17 cellular contexts compared by ENCODE assay signal in genomic region chr12:107480836-107481608, GRCh38.
"Had no signal": no experiment of that assay in that cellular context is flagged by ENCODE, and none has a peak within 500 bp of the region (broad histone marks: within the 10 kb centered on the region; RNA-seq: fewer than 3 reads in every experiment).

No MANE protein-coding gene starts in this region.

- H3K4me1 Mint-ChIP-seq: activated CD8-positive, alpha-beta memory T cell treated with anti-CD3 and anti-CD28 coated beads, Interleukin-2, amount 10 ng/mL, durations not matched to agents 7 days and 5 days; brain; memory B cell had no signal

- H3K9me3 Mint-ChIP-seq: activated B cell treated with CpG ODN at 0.5 μM for 24 hours; activated CD4-positive, alpha-beta T cell treated with anti-CD3 and anti-CD28 coated beads, Interleukin-2, amount 10 ng/mL, durations not matched to agents 7 days and 5 days; activated CD8-positive, alpha-beta T cell treated with anti-CD3 and anti-CD28 coated beads for 36 hours; activated naive CD4-positive, alpha-beta T cell treated with anti-CD3 and anti-CD28 coated beads, Interleukin-2, amount 50 U/mL, for 24 hours; memory B cell; stimulated activated naive B cell treated with anti-CD40 and anti-IgM and Interleukin-4, amounts not matched to agents 10 μg/mL and 1 μg/mL and 100 μg/mL, for 72 hours had no signal

- H3K27ac Mint-ChIP-seq: activated B cell treated with CpG ODN at 0.5 μM for 24 hours; activated CD4-positive, alpha-beta T cell treated with anti-CD3 and anti-CD28 coated beads, Interleukin-2, amount 10 ng/mL, durations not matched to agents 7 days and 5 days; activated CD8-positive, alpha-beta memory T cell treated with anti-CD3 and anti-CD28 coated beads, Interleukin-2, amount 10 ng/mL, durations not matched to agents 7 days and 5 days; activated CD8-positive, alpha-beta T cell treated with anti-CD3 and anti-CD28 coated beads for 36 hours; activated naive CD4-positive, alpha-beta T cell treated with anti-CD3 and anti-CD28 coated beads, Interleukin-2, amount 50 U/mL, for 24 hours; brain; memory B cell; stimulated activated naive B cell treated with anti-CD40 and anti-IgM and Interleukin-4, amounts not matched to agents 10 μg/mL and 1 μg/mL and 100 μg/mL, for 72 hours had no signal

- H3K36me3 Mint-ChIP-seq: activated CD8-positive, alpha-beta memory T cell treated with anti-CD3 and anti-CD28 coated beads, Interleukin-2, amount 10 ng/mL, durations not matched to agents 7 days and 5 days; activated naive CD4-positive, alpha-beta T cell treated with anti-CD3 and anti-CD28 coated beads, Interleukin-2, amount 50 U/mL, for 24 hours; brain; memory B cell; stimulated activated naive B cell treated with anti-CD40 and anti-IgM and Interleukin-4, amounts not matched to agents 10 μg/mL and 1 μg/mL and 100 μg/mL, for 72 hours had no signal

- DNase-seq: activated B cell treated with CpG ODN at 0.5 μM for 24 hours; activated CD4-positive, alpha-beta T cell treated with anti-CD3 and anti-CD28 coated beads, Interleukin-2, amount 10 ng/mL, durations not matched to agents 7 days and 5 days; activated CD8-positive, alpha-beta memory T cell treated with anti-CD3 and anti-CD28 coated beads, Interleukin-2, amount 10 ng/mL, durations not matched to agents 7 days and 5 days; activated CD8-positive, alpha-beta T cell treated with anti-CD3 and anti-CD28 coated beads for 36 hours; activated gamma-delta T cell treated with Interleukin-2 at 50 U/mL for 16 hours; aorta; head of caudate nucleus; hypothalamus; mucosa of descending colon; nucleus accumbens; right lobe of liver; stimulated activated CD4-positive, alpha-beta T cell treated with anti-CD3 and anti-CD28 coated beads, Interleukin-2, amount 100 ng/mL, for 24 hours; stimulated activated naive B cell treated with anti-CD40 and anti-IgM and Interleukin-4, amounts not matched to agents 10 μg/mL and 1 μg/mL and 100 μg/mL, for 72 hours; T1000 had no signal

- H3K27me3 Mint-ChIP-seq: activated CD4-positive, alpha-beta T cell treated with anti-CD3 and anti-CD28 coated beads, Interleukin-2, amount 10 ng/mL, durations not matched to agents 7 days and 5 days; activated CD8-positive, alpha-beta T cell treated with anti-CD3 and anti-CD28 coated beads for 36 hours; activated naive CD4-positive, alpha-beta T cell treated with anti-CD3 and anti-CD28 coated beads, Interleukin-2, amount 50 U/mL, for 24 hours had no signal

- H3K4me3 Mint-ChIP-seq: activated B cell treated with CpG ODN at 0.5 μM for 24 hours; activated CD4-positive, alpha-beta T cell treated with anti-CD3 and anti-CD28 coated beads, Interleukin-2, amount 10 ng/mL, durations not matched to agents 7 days and 5 days; activated CD8-positive, alpha-beta memory T cell treated with anti-CD3 and anti-CD28 coated beads, Interleukin-2, amount 10 ng/mL, durations not matched to agents 7 days and 5 days; activated CD8-positive, alpha-beta T cell treated with anti-CD3 and anti-CD28 coated beads for 36 hours; activated naive CD4-positive, alpha-beta T cell treated with anti-CD3 and anti-CD28 coated beads, Interleukin-2, amount 50 U/mL, for 24 hours; brain; memory B cell; stimulated activated naive B cell treated with anti-CD40 and anti-IgM and Interleukin-4, amounts not matched to agents 10 μg/mL and 1 μg/mL and 100 μg/mL, for 72 hours had no signal
